In the genomic region with DNA sequence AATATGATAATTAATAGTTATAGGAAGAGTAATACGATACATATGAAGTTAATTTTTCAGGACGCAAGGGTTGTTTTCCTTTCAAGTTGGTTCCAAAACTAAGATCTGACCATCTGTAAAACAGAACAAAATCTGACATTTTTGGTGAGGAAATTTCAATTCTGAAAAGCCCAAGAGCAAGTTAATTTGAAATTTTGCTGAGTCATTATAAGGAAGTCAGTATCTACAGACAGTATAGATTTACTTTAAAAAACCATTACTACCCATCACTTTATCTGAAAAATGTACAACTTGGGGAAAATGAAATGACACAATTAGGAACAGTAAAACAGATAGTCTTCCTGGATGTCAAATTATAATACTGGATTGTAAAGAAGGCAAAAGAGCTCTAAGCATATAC, we compare ENCODE assay signal across 28 cellular contexts. TPM values are rescaled to one million over a fixed set of nuclear protein-coding genes. Genes with fewer than 3 reads are reported as not detected.
A peak's percentile ranks its signal among the peaks of the same experiment; 100 is the strongest.
DNase-seq lines count a peak whose midpoint lies in the region; ATAC-seq and TF ChIP-seq lines count a peak whose summit lies in the region.
"Had no signal": no experiment of that assay in that cellular context is flagged by ENCODE, and none has a peak within 500 bp of the region (broad histone marks: within the 10 kb centered on the region; RNA-seq: fewer than 3 reads in every experiment).

No MANE protein-coding gene starts in this region.

- no peak for DNase-seq in activated T-cell treated with anti-CD3 and anti-CD28 coated beads, Interleukin-2, amount 50 U/mL, for 72 hours
- no peak for DNase-seq in activated T-cell treated with anti-CD3 and anti-CD28 coated beads, Interleukin-2, amount 50 U/mL, for 1 hour
- no peak for DNase-seq in HL-60 (ENCODE audit: low read depth in 1 of 2, low spot score in 1 of 2)
- DNase-seq in type B pancreatic cell (ENCODE audit: extremely low spot score, unreplicated experiment), result no peak
- DNase-seq: activated CD4-positive, alpha-beta memory T cell treated with anti-CD3 and anti-CD28 coated beads, Interleukin-2, amount 10 ng/mL, durations not matched to agents 7 days and 5 days; anterior cingulate cortex; colonic mucosa; DMS53; effector CD8-positive, alpha-beta T cell; GDM1; left lung; MM.1S; naive B cell; NCI-H1417; NCI-H2081 treated with DMSO at 0.1 percent for 48 hours; NCI-H774; occipital lobe; stimulated activated naive CD8-positive, alpha-beta T cell treated with anti-CD3 and anti-CD28 coated beads, Interleukin-15, amount 100 ng/mL, for 72 hours; T-helper 1 cell had no signal

- H3K4me3 Mint-ChIP-seq in activated T-cell treated with anti-CD3 and anti-CD28 coated beads, Interleukin-2, amount 50 U/mL, for 72 hours, result no peak overlapping the region
- H3K4me3 Mint-ChIP-seq in activated naive CD8-positive, alpha-beta T cell, result no peak overlapping the region
- no peak overlapping the region for H3K4me3 Mint-ChIP-seq in stimulated activated memory B cell treated with anti-CD40 and anti-IgM and Interleukin-4, amounts not matched to agents 10 μg/mL and 1 μg/mL and 100 μg/mL, for 72 hours
- no peak overlapping the region for H3K4me3 Mint-ChIP-seq in type B pancreatic cell
- H3K4me3 Mint-ChIP-seq: activated CD4-positive, alpha-beta memory T cell treated with anti-CD3 and anti-CD28 coated beads, Interleukin-2, amount 10 ng/mL, durations not matched to agents 7 days and 5 days; naive B cell; stimulated activated naive CD8-positive, alpha-beta T cell treated with anti-CD3 and anti-CD28 coated beads, Interleukin-15, amount 100 ng/mL, for 72 hours had no signal

- TF ChIP-seq CTCF in HL-60 (IDR thresholded peaks at IDR 0.05; ENCODE audit: insufficient read depth, low read length) (no peak), type B pancreatic cell (conservative IDR thresholded peaks at IDR 0.05) (no peak)

- H3K36me3 Mint-ChIP-seq in activated T-cell treated with anti-CD3 and anti-CD28 coated beads, Interleukin-2, amount 50 U/mL, for 72 hours (ENCODE audit: insufficient read depth in 2 of 2), result peaks cover 1 to 20% of the 10 kb centered on the region in 2 donors
- peaks cover 3% of the 10 kb centered on the region for H3K36me3 Mint-ChIP-seq in activated naive CD8-positive, alpha-beta T cell
- H3K36me3 Mint-ChIP-seq in stimulated activated memory B cell treated with anti-CD40 and anti-IgM and Interleukin-4, amounts not matched to agents 10 μg/mL and 1 μg/mL and 100 μg/mL, for 72 hours, result peaks cover 26% of the 10 kb centered on the region
- peaks cover 8% of the 10 kb centered on the region for H3K36me3 Mint-ChIP-seq in type B pancreatic cell

- H3K4me3 ChIP-seq in HL-60 (replicated peaks; ENCODE audit: insufficient read depth, low read length), result no peak overlapping the region
- H3K4me3 ChIP-seq: BLaER1, cardiac muscle cell, colonic mucosa, left lung, vagina had no signal

- H3K27ac Mint-ChIP-seq in activated T-cell treated with anti-CD3 and anti-CD28 coated beads, Interleukin-2, amount 50 U/mL, for 72 hours, result peak overlapping the region; percentile 18
- H3K27ac Mint-ChIP-seq in activated naive CD8-positive, alpha-beta T cell, result peak overlapping the region; percentile 7
- H3K27ac Mint-ChIP-seq in stimulated activated memory B cell treated with anti-CD40 and anti-IgM and Interleukin-4, amounts not matched to agents 10 μg/mL and 1 μg/mL and 100 μg/mL, for 72 hours, result peak overlapping the region; percentile 27
- no peak overlapping the region for H3K27ac Mint-ChIP-seq in type B pancreatic cell
- H3K27ac Mint-ChIP-seq: activated CD4-positive, alpha-beta memory T cell treated with anti-CD3 and anti-CD28 coated beads, Interleukin-2, amount 10 ng/mL, durations not matched to agents 7 days and 5 days; naive B cell; stimulated activated naive CD8-positive, alpha-beta T cell treated with anti-CD3 and anti-CD28 coated beads, Interleukin-15, amount 100 ng/mL, for 72 hours had no signal

- H3K27me3 ChIP-seq in HL-60 (ENCODE audit: insufficient read depth, poor library complexity, severe bottlenecking), result no peaks in the 10 kb centered on the region
- H3K27me3 ChIP-seq: BLaER1, cardiac muscle cell, colonic mucosa, left lung, vagina had no signal

- no peak for ATAC-seq in activated T-cell treated with anti-CD3 and anti-CD28 coated beads, Interleukin-2, amount 50 U/mL, for 72 hours (replicated peaks in 1 of 2)
- ATAC-seq in stimulated activated memory B cell treated with anti-CD40 and anti-IgM and Interleukin-4, amounts not matched to agents 10 μg/mL and 1 μg/mL and 100 μg/mL, for 72 hours, result no peak
- no peak for ATAC-seq in GM18873 (IDR thresholded peaks at IDR 0.05; ENCODE audit: low FRiP score, unreplicated experiment)
- no peak for ATAC-seq in HG02610 (IDR thresholded peaks at IDR 0.05; ENCODE audit: unreplicated experiment)
- ATAC-seq: activated CD4-positive, CD25-positive, alpha-beta regulatory T cell treated with anti-CD3 and anti-CD28 coated beads, Interleukin-2, amount 50 U/mL, for 24 hours; left lung; stimulated activated naive CD8-positive, alpha-beta T cell treated with anti-CD3 and anti-CD28 coated beads, Interleukin-15, amount 100 ng/mL, for 72 hours had no signal

- H3K27ac ChIP-seq in HL-60 (replicated peaks), result peak overlapping the region; percentile 28; the same call in 1 of the 2 replicates
- H3K27ac ChIP-seq: BLaER1, cardiac muscle cell, colonic mucosa, left lung, RWPE1, vagina had no signal

- H3K27me3 Mint-ChIP-seq in activated T-cell treated with anti-CD3 and anti-CD28 coated beads, Interleukin-2, amount 50 U/mL, for 72 hours (ENCODE audit: low read depth), result no peaks in the 10 kb centered on the region
- no peaks in the 10 kb centered on the region for H3K27me3 Mint-ChIP-seq in activated naive CD8-positive, alpha-beta T cell
- H3K27me3 Mint-ChIP-seq in stimulated activated memory B cell treated with anti-CD40 and anti-IgM and Interleukin-4, amounts not matched to agents 10 μg/mL and 1 μg/mL and 100 μg/mL, for 72 hours, result no peaks in the 10 kb centered on the region
- no peaks in the 10 kb centered on the region for H3K27me3 Mint-ChIP-seq in type B pancreatic cell
- H3K27me3 Mint-ChIP-seq: activated CD4-positive, alpha-beta memory T cell treated with anti-CD3 and anti-CD28 coated beads, Interleukin-2, amount 10 ng/mL, durations not matched to agents 7 days and 5 days; naive B cell; stimulated activated naive CD8-positive, alpha-beta T cell treated with anti-CD3 and anti-CD28 coated beads, Interleukin-15, amount 100 ng/mL, for 72 hours had no signal

- no peaks in the 10 kb centered on the region for H3K9me3 Mint-ChIP-seq in activated T-cell treated with anti-CD3 and anti-CD28 coated beads, Interleukin-2, amount 50 U/mL, for 72 hours
- no peaks in the 10 kb centered on the region for H3K9me3 Mint-ChIP-seq in activated naive CD8-positive, alpha-beta T cell (ENCODE audit: low read depth)
- no peaks in the 10 kb centered on the region for H3K9me3 Mint-ChIP-seq in stimulated activated memory B cell treated with anti-CD40 and anti-IgM and Interleukin-4, amounts not matched to agents 10 μg/mL and 1 μg/mL and 100 μg/mL, for 72 hours
- no peaks in the 10 kb centered on the region for H3K9me3 Mint-ChIP-seq in type B pancreatic cell
- H3K9me3 Mint-ChIP-seq: activated CD4-positive, alpha-beta memory T cell treated with anti-CD3 and anti-CD28 coated beads, Interleukin-2, amount 10 ng/mL, durations not matched to agents 7 days and 5 days; naive B cell; stimulated activated naive CD8-positive, alpha-beta T cell treated with anti-CD3 and anti-CD28 coated beads, Interleukin-15, amount 100 ng/mL, for 72 hours had no signal

- no peaks in the 10 kb centered on the region for H3K4me1 Mint-ChIP-seq in activated T-cell treated with anti-CD3 and anti-CD28 coated beads, Interleukin-2, amount 50 U/mL, for 72 hours (ENCODE audit: low read depth)
- no peaks in the 10 kb centered on the region for H3K4me1 Mint-ChIP-seq in activated naive CD8-positive, alpha-beta T cell (ENCODE audit: low read depth)
- H3K4me1 Mint-ChIP-seq in stimulated activated memory B cell treated with anti-CD40 and anti-IgM and Interleukin-4, amounts not matched to agents 10 μg/mL and 1 μg/mL and 100 μg/mL, for 72 hours, result no peaks in the 10 kb centered on the region
- H3K4me1 Mint-ChIP-seq in type B pancreatic cell (ENCODE audit: unreplicated experiment), result no peaks in the 10 kb centered on the region
- H3K4me1 Mint-ChIP-seq: naive B cell; stimulated activated naive CD8-positive, alpha-beta T cell treated with anti-CD3 and anti-CD28 coated beads, Interleukin-15, amount 100 ng/mL, for 72 hours had no signal

RNA-seq across cellular contexts. Expression of gene INTS14, which starts 12.5 kb away (rescaled TPM):
- 10 to 100 TPM; 48.9 to 53.7 TPM for total RNA-seq in activated T-cell treated with anti-CD3 and anti-CD28 coated beads, Interleukin-2, amount 50 U/mL, for 72 hours
- 43.9 and 49.3 TPM in 2 replicates for total RNA-seq in type B pancreatic cell (ENCODE audit: low replicate concordance)

RNA-seq across cellular contexts. Expression of gene SLC24A1, which starts 23.3 kb away (rescaled TPM):
- 10 to 100 TPM in 1 of 2 donors, 1 to 10 TPM in 1; 7.7 to 12.9 TPM for total RNA-seq in activated T-cell treated with anti-CD3 and anti-CD28 coated beads, Interleukin-2, amount 50 U/mL, for 72 hours
- 9.8 and 15.8 TPM in 2 replicates for total RNA-seq in type B pancreatic cell (ENCODE audit: low replicate concordance)
